Comparison of ENCODE assay signal across 27 cellular contexts in genomic region chr4:100289980-100290379, GRCh38.
DNase-seq lines count a peak whose midpoint lies in the region; ATAC-seq, FAIRE-seq and TF ChIP-seq lines count a peak whose summit lies in the region.
"Had no signal": no experiment of that assay in that cellular context is flagged by ENCODE, and none has a peak within 500 bp of the region (broad histone marks: within the 10 kb centered on the region; RNA-seq: fewer than 3 reads in every experiment).

No MANE protein-coding gene starts in this region.

- ATAC-seq in GM21515 (IDR thresholded peaks at IDR 0.05; ENCODE audit: unreplicated experiment) = no peak
- ATAC-seq: lower lobe of right lung, psoas muscle had no signal

- no peaks in the 10 kb centered on the region for H3K27me3 ChIP-seq in bronchial epithelial cell (ENCODE audit: control insufficient read depth, insufficient read depth, low read length)
- H3K27me3 ChIP-seq: vagina had no signal

- H3K36me3 ChIP-seq in bronchial epithelial cell (ENCODE audit: control insufficient read depth, insufficient read depth, low read length) = no peaks in the 10 kb centered on the region
- H3K36me3 ChIP-seq: lower lobe of right lung, vagina had no signal

- no peak overlapping the region for H3K4me3 ChIP-seq in bronchial epithelial cell (ENCODE audit: low read depth, low read length)
- H3K4me3 ChIP-seq: lower lobe of right lung, psoas muscle, skin epidermis, vagina had no signal

- no peak for FAIRE-seq in bronchial epithelial cell (lab: Jason Lieb, UNC)
- FAIRE-seq: frontal cortex, G401.6, GM18507, HTR-8/SVneo, TTC549 had no signal

- no peak for TF ChIP-seq CTCF in bronchial epithelial cell (IDR thresholded peaks at IDR 0.05; ENCODE audit: insufficient read depth, low read length, severe bottlenecking)

- DNase-seq in EH (ENCODE audit: low read depth) (peak; percentile 46), M059J (ENCODE audit: low read depth) (peak; percentile 46), bronchial epithelial cell (ENCODE audit: low read depth) (peak; percentile 6), kidney tubule cell (ENCODE audit: low spot score) (peak; percentile 49), midbrain (lab: John Stamatoyannopoulos, UW) (no peak), T-helper 9 cell (no peak)
- no peak for DNase-seq in activated CD8-positive, alpha-beta memory T cell treated with anti-CD3 and anti-CD28 coated beads, Interleukin-2, amount 50 U/mL, for 48 hours
- DNase-seq: activated CD4-positive, alpha-beta T cell treated with anti-CD3 and anti-CD28 coated beads for 1 hour; activated naive CD4-positive, alpha-beta T cell treated with Interleukin-2 at 50 U/mL for 16 hours; activated T-cell treated with anti-CD3 and anti-CD28 coated beads, Interleukin-2, amount 50 U/mL, for 24 hours; islet precursor cell; Kasumi-1; lower lobe of right lung; NCI-H1105 treated with DMSO at 0.1 percent for 48 hours; NCI-H2081; NCI-H446 treated with DMSO at 0.1 percent for 48 hours; psoas muscle; RPMI8226; stimulated activated CD4-positive, alpha-beta T cell treated with anti-CD3 and anti-CD28 coated beads, Interleukin-1b, Interleukin-23, amount 100 ng/mL, for 48 hours had no signal

Comparison
In these comparisons a context has a peak if more than half of its experiments do, and no peak if none do; other contexts are left out.
1. DNase-seq: peak in EH (single experiment), M059J (single experiment), bronchial epithelial cell (single experiment) and kidney tubule cell (single experiment); none in activated CD8-positive, alpha-beta memory T cell treated with anti-CD3 and anti-CD28 coated beads, Interleukin-2, amount 50 U/mL, for 48 hours (single experiment), midbrain (single experiment) and T-helper 9 cell (single experiment).